In the genomic region with DNA sequence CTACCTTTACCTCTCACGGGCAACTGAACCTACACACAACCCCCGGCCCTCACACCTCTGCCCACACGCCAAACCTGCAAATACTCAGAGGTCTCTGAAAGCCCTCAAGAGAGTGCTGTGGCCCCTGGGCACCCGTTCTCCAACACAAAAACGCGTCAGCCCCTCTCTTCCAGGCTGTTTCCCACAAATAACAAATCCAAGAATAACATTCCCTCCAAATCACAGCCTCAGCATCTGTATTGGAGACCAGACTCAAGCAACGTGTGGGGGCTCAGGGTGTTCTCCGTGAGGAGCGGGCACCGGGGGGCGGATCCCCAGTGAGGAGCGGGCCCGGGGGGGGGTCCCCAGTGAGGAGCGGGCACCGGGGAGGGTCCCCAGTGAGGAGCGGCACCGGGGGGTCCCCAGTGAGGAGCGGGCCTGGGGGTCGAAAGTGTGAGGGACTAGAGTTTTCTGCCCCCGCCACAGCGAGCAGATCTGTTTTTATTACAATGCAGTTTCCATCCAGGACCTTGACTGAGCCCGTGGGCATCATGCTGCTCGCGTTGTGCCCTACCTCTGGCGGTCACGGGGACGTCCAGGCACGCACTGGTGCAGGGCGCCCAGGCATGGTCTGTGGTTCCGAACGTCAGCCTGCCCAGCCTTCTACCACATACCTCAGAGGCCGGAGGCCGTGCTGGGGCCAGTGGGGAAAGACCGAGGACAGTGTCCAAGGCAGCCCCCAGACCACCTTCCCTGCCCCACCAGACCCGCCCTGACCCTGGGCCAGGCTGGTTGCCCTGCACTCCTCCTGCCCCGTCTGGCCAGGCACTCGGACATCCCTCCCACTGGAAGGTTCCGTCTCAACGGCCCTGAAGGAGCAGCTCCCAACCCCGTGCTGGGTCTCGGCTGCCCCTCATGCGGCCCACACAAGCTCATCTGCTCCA, we compare ENCODE assay signal across 1 cellular context.
A peak's percentile ranks its signal among the peaks of the same experiment; 100 is the strongest.
TF ChIP-seq lines count a peak whose summit lies in the region.

No MANE protein-coding gene starts in this region.

TF ChIP-seq in HepG2, 621 proteins besides CTCF, POLR2A, EP300 and RAD21:
- no peak for TF ChIP-seq ZNF275 (CRISPR knock-in tag; IDR thresholded peaks at IDR 0.05; ENCODE audit: borderline replicate concordance)
- no peak for TF ChIP-seq NPAS2 (CRISPR knock-in tag; IDR thresholded peaks at IDR 0.05; ENCODE audit: borderline replicate concordance)
- no peak for TF ChIP-seq ZNF703 (CRISPR knock-in tag; IDR thresholded peaks at IDR 0.05; ENCODE audit: borderline replicate concordance)
- peak; percentile 22 for TF ChIP-seq AGO2 (optimal IDR thresholded peaks at IDR 0.05; ENCODE audit: low read depth, low read length)
- TF ChIP-seq, protein P1, sequence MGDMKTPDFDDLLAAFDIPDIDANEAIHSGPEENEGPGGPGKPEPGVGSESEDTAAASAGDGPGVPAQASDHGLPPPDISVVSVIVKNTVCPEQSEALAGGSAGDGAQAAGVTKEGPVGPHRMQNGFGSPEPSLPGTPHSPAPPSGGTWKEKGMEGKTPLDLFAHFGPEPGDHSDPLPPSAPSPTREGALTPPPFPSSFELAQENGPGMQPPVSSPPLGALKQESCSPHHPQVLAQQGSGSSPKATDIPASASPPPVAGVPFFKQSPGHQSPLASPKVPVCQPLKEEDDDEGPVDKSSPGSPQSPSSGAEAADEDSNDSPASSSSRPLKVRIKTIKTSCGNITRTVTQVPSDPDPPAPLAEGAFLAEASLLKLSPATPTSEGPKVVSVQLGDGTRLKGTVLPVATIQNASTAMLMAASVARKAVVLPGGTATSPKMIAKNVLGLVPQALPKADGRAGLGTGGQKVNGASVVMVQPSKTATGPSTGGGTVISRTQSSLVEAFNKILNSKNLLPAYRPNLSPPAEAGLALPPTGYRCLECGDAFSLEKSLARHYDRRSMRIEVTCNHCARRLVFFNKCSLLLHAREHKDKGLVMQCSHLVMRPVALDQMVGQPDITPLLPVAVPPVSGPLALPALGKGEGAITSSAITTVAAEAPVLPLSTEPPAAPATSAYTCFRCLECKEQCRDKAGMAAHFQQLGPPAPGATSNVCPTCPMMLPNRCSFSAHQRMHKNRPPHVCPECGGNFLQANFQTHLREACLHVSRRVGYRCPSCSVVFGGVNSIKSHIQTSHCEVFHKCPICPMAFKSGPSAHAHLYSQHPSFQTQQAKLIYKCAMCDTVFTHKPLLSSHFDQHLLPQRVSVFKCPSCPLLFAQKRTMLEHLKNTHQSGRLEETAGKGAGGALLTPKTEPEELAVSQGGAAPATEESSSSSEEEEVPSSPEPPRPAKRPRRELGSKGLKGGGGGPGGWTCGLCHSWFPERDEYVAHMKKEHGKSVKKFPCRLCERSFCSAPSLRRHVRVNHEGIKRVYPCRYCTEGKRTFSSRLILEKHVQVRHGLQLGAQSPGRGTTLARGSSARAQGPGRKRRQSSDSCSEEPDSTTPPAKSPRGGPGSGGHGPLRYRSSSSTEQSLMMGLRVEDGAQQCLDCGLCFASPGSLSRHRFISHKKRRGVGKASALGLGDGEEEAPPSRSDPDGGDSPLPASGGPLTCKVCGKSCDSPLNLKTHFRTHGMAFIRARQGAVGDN (CRISPR knock-in tag; IDR thresholded peaks at IDR 0.05), result 0 out of 2 replicates have a peak, but pooled peaks have one; percentile 8
